8 cellular contexts compared by ENCODE assay signal in the genomic region with DNA sequence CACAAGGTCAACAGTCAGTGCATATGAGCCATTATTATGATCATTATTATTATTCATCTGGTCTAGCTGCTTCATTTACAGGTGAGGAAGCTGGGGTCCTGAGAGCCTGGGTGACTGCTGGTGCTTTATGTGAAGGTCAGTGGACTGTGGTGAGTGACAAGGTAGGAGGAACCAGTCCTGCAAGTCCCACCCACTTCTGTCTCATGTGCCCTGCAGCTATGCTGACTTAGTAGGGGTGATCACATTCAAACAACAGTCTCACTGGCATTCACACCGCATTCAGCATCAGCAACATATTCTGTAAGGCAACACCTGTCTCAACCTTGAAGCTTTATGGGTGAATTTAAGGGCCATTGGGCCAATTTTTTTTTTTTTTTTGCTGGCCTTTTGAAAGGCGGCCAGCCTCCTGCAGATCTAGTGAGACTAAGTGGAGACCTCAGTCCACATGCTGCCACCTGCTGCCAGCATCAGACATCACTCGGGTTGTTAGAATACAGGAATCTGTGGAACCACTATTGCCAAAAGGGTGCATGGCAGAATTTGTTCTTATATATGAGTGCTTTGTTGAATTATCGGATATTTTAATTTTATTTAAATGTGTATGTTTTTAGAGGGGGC. TPM values are rescaled to one million over a fixed set of nuclear protein-coding genes. Genes with fewer than 3 reads are reported as not detected.
DNase-seq lines count a peak whose midpoint lies in the region; ATAC-seq, FAIRE-seq and TF ChIP-seq lines count a peak whose summit lies in the region.

No MANE protein-coding gene starts in this region.

- no peak overlapping the region for H3K4me3 ChIP-seq in BJ (ENCODE audit: low read depth, low read length)

- POLR2A ChIA-PET in BJ (lab: Charles Lee) = no interaction called here

- no peak overlapping the region for H3K4me3 Mint-ChIP-seq in activated T-cell treated with anti-CD3 and anti-CD28 coated beads, Interleukin-2, amount 50 U/mL, for 24 hours

- peaks cover 26% of the 10 kb centered on the region for H3K27me3 Mint-ChIP-seq in activated T-cell treated with anti-CD3 and anti-CD28 coated beads, Interleukin-2, amount 50 U/mL, for 24 hours

- H3K27ac Mint-ChIP-seq in activated T-cell treated with anti-CD3 and anti-CD28 coated beads, Interleukin-2, amount 50 U/mL, for 24 hours = no peak overlapping the region

- no peaks in the 10 kb centered on the region for H3K36me3 ChIP-seq in BJ (ENCODE audit: control insufficient read depth, insufficient read depth, low read length)

- no peaks in the 10 kb centered on the region for H3K9me3 Mint-ChIP-seq in activated T-cell treated with anti-CD3 and anti-CD28 coated beads, Interleukin-2, amount 50 U/mL, for 24 hours

- peak; percentile 43 for TF ChIP-seq CTCF in BJ (IDR thresholded peaks at IDR 0.05; ENCODE audit: insufficient read depth, low read depth, low read length)

- H3K4me1 Mint-ChIP-seq in activated T-cell treated with anti-CD3 and anti-CD28 coated beads, Interleukin-2, amount 50 U/mL, for 24 hours (ENCODE audit: low read depth) = peaks cover 18% of the 10 kb centered on the region

- no peaks in the 10 kb centered on the region for H3K36me3 Mint-ChIP-seq in activated T-cell treated with anti-CD3 and anti-CD28 coated beads, Interleukin-2, amount 50 U/mL, for 24 hours (ENCODE audit: low read depth)

- intact Hi-C loops in head of caudate nucleus (cut with DNase I) = no loop called here

- CTCF ChIA-PET in BJ (lab: Yijun Ruan, JAX) = interaction anchor here (0.6 to 2.5 kb wide), 9 partner anchors 14 to 885 kb away, joined by 3 to 34 read pairs (median 4); no protein-coding TSS in a partner anchor

- no peaks in the 10 kb centered on the region for H3K27me3 ChIP-seq in BJ (ENCODE audit: control insufficient read depth, insufficient read depth, low read length)

- ATAC-seq in GM18873 (IDR thresholded peaks at IDR 0.05; ENCODE audit: low FRiP score, unreplicated experiment) (no peak), HG03571 (IDR thresholded peaks at IDR 0.05; ENCODE audit: unreplicated experiment) (no peak)

- DNase-seq in BJ (ENCODE audit: low read depth) = no peak
- no peak for DNase-seq in GM18507 (ENCODE audit: extremely low spot score, insufficient read length, low read depth)
- DNase-seq in NCI-H2227 (lab: John Stamatoyannopoulos, UW; ENCODE audit: unreplicated experiment) = peak; percentile 73
- peak; percentile 45 for DNase-seq in activated T-cell treated with anti-CD3 and anti-CD28 coated beads, Interleukin-2, amount 50 U/mL, for 24 hours
- DNase-seq in head of caudate nucleus = peak; percentile 31 to 92 (median 73)
- peak; percentile 54 for DNase-seq in stimulated activated CD4-positive, alpha-beta T cell treated with anti-CD3 and anti-CD28 coated beads, Interleukin-15, amount 100 ng/mL, for 24 hours

- peak; percentile 69 for FAIRE-seq in GM18507 (lab: Jason Lieb, UNC)

RNA-seq across cellular contexts. Expression of a gene that starts 59.9 kb away (rescaled TPM):
- not detected in 2 replicates for polyA plus RNA-seq in BJ (2011; rRNA removed)
- not detected in 2 replicates for polyA minus RNA-seq in BJ (2011; rRNA and poly(A)+ RNA removed)

Comparison
In these comparisons a context has a peak if more than half of its experiments do, and no peak if none do; other contexts are left out.
1. DNase-seq: peak in NCI-H2227 (single experiment), activated T-cell treated with anti-CD3 and anti-CD28 coated beads, Interleukin-2, amount 50 U/mL, for 24 hours (single experiment), head of caudate nucleus (42 of 42) and stimulated activated CD4-positive, alpha-beta T cell treated with anti-CD3 and anti-CD28 coated beads, Interleukin-15, amount 100 ng/mL, for 24 hours (single experiment); none in BJ (single experiment) and GM18507 (single experiment).